16 cellular contexts compared by ENCODE assay signal in genomic region chr12:107369679-107370078, GRCh38.
DNase-seq lines count a peak whose midpoint lies in the region; ATAC-seq and TF ChIP-seq lines count a peak whose summit lies in the region.
"Had no signal": no experiment of that assay in that cellular context is flagged by ENCODE, and none has a peak within 500 bp of the region (broad histone marks: within the 10 kb centered on the region; RNA-seq: fewer than 3 reads in every experiment).

No MANE protein-coding gene starts in this region.

- no peaks in the 10 kb centered on the region for H3K27me3 ChIP-seq in CD4-positive, alpha-beta memory T cell (ENCODE audit: insufficient read depth, low read length)
- H3K27me3 ChIP-seq in H7 (ENCODE audit: control insufficient read depth, insufficient read depth, low read length) (no peaks in the 10 kb centered on the region), uterus (no peaks in the 10 kb centered on the region), MG63 (no peaks in the 10 kb centered on the region)
- H3K27me3 ChIP-seq: thyroid gland had no signal

- H3K27me3 Mint-ChIP-seq in CD4-positive, alpha-beta memory T cell, result no peaks in the 10 kb centered on the region
- H3K27me3 Mint-ChIP-seq in activated T-helper 1 cell treated with anti-CD3 and anti-CD28 coated beads, Interleukin-12 subunit alpha, Interleukin-12 subunit beta, Interleukin-2, Interleukin-4 antibody, amounts not matched to agents 30 ng/mL and 10 ng/mL and 1 ng/mL, durations not matched to agents 14 hours and 24 hours and 36 hours (ENCODE audit: insufficient read depth), result no peaks in the 10 kb centered on the region

- TF ChIP-seq POLR2A in uterus (IDR thresholded peaks at IDR 0.05), result no peak

- H3K36me3 ChIP-seq in CD4-positive, alpha-beta memory T cell (ENCODE audit: insufficient read depth, low read length), result no peaks in the 10 kb centered on the region
- H3K36me3 ChIP-seq in mucosa of descending colon (ENCODE audit: low read depth) (no peaks in the 10 kb centered on the region), H7 (replicated peaks; ENCODE audit: control insufficient read depth, insufficient read depth, low read length) (no peaks in the 10 kb centered on the region), uterus (no peaks in the 10 kb centered on the region), MG63 (no peaks in the 10 kb centered on the region)
- H3K36me3 ChIP-seq: thyroid gland had no signal

- H3K4me3 Mint-ChIP-seq in CD4-positive, alpha-beta memory T cell, result peak overlapping the region; percentile 70 to 86 (median 79)
- H3K4me3 Mint-ChIP-seq in activated T-helper 1 cell treated with anti-CD3 and anti-CD28 coated beads, Interleukin-12 subunit alpha, Interleukin-12 subunit beta, Interleukin-2, Interleukin-4 antibody, amounts not matched to agents 30 ng/mL and 10 ng/mL and 1 ng/mL, durations not matched to agents 14 hours and 24 hours and 36 hours, result peak overlapping the region; percentile 66

- intact Hi-C loops in CD4-positive, alpha-beta memory T cell (cut with micrococcal nuclease), result loop anchor here (2.0 to 10.0 kb wide), 3 partner anchors 17 to 1485 kb away; partner anchors contain the start of genes CRY1 and SSH1
- intact Hi-C loops in activated T-helper 1 cell treated with anti-CD3 and anti-CD28 coated beads, Interleukin-12 subunit alpha, Interleukin-12 subunit beta, Interleukin-2, Interleukin-4 antibody, amounts not matched to agents 30 ng/mL and 10 ng/mL and 1 ng/mL, durations not matched to agents 14 hours and 24 hours and 36 hours (cut with micrococcal nuclease), result loop anchor here (1.0 kb wide), 2 partner anchors 51 to 277 kb away; a partner anchor contains a TSS
- intact Hi-C loops in mucosa of descending colon (cut with DNase I, micrococcal nuclease) (no loop called here), uterus (cut with DNase I; ENCODE audit: low total_unique reads) (no loop called here)

- peak; percentile 36 to 53 (median 49) for DNase-seq in CD4-positive, alpha-beta memory T cell
- peak; percentile 36 for DNase-seq in MV-4-11 (lab: John Stamatoyannopoulos, UW)
- DNase-seq in activated T-helper 1 cell treated with anti-CD3 and anti-CD28 coated beads, Interleukin-12 subunit alpha, Interleukin-12 subunit beta, Interleukin-2, Interleukin-4 antibody, amounts not matched to agents 30 ng/mL and 10 ng/mL and 1 ng/mL, durations not matched to agents 14 hours and 24 hours and 36 hours (ENCODE audit: low spot score), result peak; percentile 62
- no peak for DNase-seq in mucosa of descending colon
- DNase-seq in H7, result no peak
- DNase-seq in anterior cingulate cortex (lab: John Stamatoyannopoulos, UW), result no peak
- no peak for DNase-seq in uterus
- no peak for DNase-seq in MG63
- DNase-seq: cortex of kidney, DMS79, erythroblast, GM23248, NCI-H146, retina, SHP77, thyroid gland had no signal

- no peaks in the 10 kb centered on the region for H3K9me3 ChIP-seq in CD4-positive, alpha-beta memory T cell (ENCODE audit: control insufficient read depth in 1 of 2, low read length in 2 of 2)
- H3K9me3 ChIP-seq in mucosa of descending colon (no peaks in the 10 kb centered on the region), uterus (no peaks in the 10 kb centered on the region), MG63 (no peaks in the 10 kb centered on the region)
- H3K9me3 ChIP-seq: thyroid gland had no signal

- peak overlapping the region in 1 of 2 donors; percentile 5 for H3K4me3 ChIP-seq in CD4-positive, alpha-beta memory T cell (ENCODE audit: low read length in 2 of 2)
- H3K4me3 ChIP-seq in mucosa of descending colon (no peak overlapping the region), H7 (ENCODE audit: insufficient read depth, low read depth, low read length) (no peak overlapping the region), uterus (no peak overlapping the region), MG63 (no peak overlapping the region)
- H3K4me3 ChIP-seq: GM23248, thyroid gland had no signal

- H3K27ac ChIP-seq in CD4-positive, alpha-beta memory T cell (ENCODE audit: low read depth, low read length), result peak overlapping the region; percentile 40
- no peak overlapping the region for H3K27ac ChIP-seq in uterus
- H3K27ac ChIP-seq: GM23248, thyroid gland had no signal

- peaks cover 0 to 1% of the 10 kb centered on the region in 2 donors for H3K36me3 Mint-ChIP-seq in CD4-positive, alpha-beta memory T cell
- peaks cover 4% of the 10 kb centered on the region for H3K36me3 Mint-ChIP-seq in activated T-helper 1 cell treated with anti-CD3 and anti-CD28 coated beads, Interleukin-12 subunit alpha, Interleukin-12 subunit beta, Interleukin-2, Interleukin-4 antibody, amounts not matched to agents 30 ng/mL and 10 ng/mL and 1 ng/mL, durations not matched to agents 14 hours and 24 hours and 36 hours (ENCODE audit: low read depth)

- peaks cover 58 to 85% (median 70%) of the 10 kb centered on the region in 4 donors for H3K4me1 Mint-ChIP-seq in CD4-positive, alpha-beta memory T cell
- H3K4me1 Mint-ChIP-seq in activated T-helper 1 cell treated with anti-CD3 and anti-CD28 coated beads, Interleukin-12 subunit alpha, Interleukin-12 subunit beta, Interleukin-2, Interleukin-4 antibody, amounts not matched to agents 30 ng/mL and 10 ng/mL and 1 ng/mL, durations not matched to agents 14 hours and 24 hours and 36 hours (ENCODE audit: low read depth), result peaks cover 88% of the 10 kb centered on the region

- H3K27ac Mint-ChIP-seq in CD4-positive, alpha-beta memory T cell, result peak overlapping the region; percentile 69 to 94 (median 91)
- H3K27ac Mint-ChIP-seq in activated T-helper 1 cell treated with anti-CD3 and anti-CD28 coated beads, Interleukin-12 subunit alpha, Interleukin-12 subunit beta, Interleukin-2, Interleukin-4 antibody, amounts not matched to agents 30 ng/mL and 10 ng/mL and 1 ng/mL, durations not matched to agents 14 hours and 24 hours and 36 hours, result peak overlapping the region; percentile 86

- peak; percentile 63 for ATAC-seq in mucosa of descending colon

- peaks cover 71% of the 10 kb centered on the region for H3K4me1 ChIP-seq in CD4-positive, alpha-beta memory T cell (ENCODE audit: insufficient read depth, low read length)
- H3K4me1 ChIP-seq in mucosa of descending colon (ENCODE audit: low read depth) (no peaks in the 10 kb centered on the region), uterus (no peaks in the 10 kb centered on the region)

- TF ChIP-seq CTCF in mucosa of descending colon (IDR thresholded peaks at IDR 0.05) (no peak), uterus (IDR thresholded peaks at IDR 0.05) (no peak)

- POLR2A ChIA-PET in CD4-positive, alpha-beta memory T cell (lab: Charles Lee; ENCODE audit: partially characterized antibody), result interaction anchor here (0.6 to 6.6 kb wide), 5 partner anchors 16 to 50 kb away, joined by 3 to 150 read pairs (median 3); a partner anchor contains a TSS

- CTCF ChIA-PET in CD4-positive, alpha-beta memory T cell (lab: Charles Lee; ENCODE audit: partially characterized antibody), result interaction anchor here (0.8 to 1.6 kb wide), 3 partner anchors 29 to 48 kb away, joined by 3 to 10 read pairs (median 3); no protein-coding TSS in a partner anchor

- peaks cover 0 to 2% (median 0%) of the 10 kb centered on the region in 8 donors for H3K9me3 Mint-ChIP-seq in CD4-positive, alpha-beta memory T cell
- no peaks in the 10 kb centered on the region for H3K9me3 Mint-ChIP-seq in activated T-helper 1 cell treated with anti-CD3 and anti-CD28 coated beads, Interleukin-12 subunit alpha, Interleukin-12 subunit beta, Interleukin-2, Interleukin-4 antibody, amounts not matched to agents 30 ng/mL and 10 ng/mL and 1 ng/mL, durations not matched to agents 14 hours and 24 hours and 36 hours

Comparison
In these comparisons a context has a peak if more than half of its experiments do, and no peak if none do; other contexts are left out.
1. DNase-seq: peak in CD4-positive, alpha-beta memory T cell (5 of 5), MV-4-11 (single experiment) and activated T-helper 1 cell treated with anti-CD3 and anti-CD28 coated beads, Interleukin-12 subunit alpha, Interleukin-12 subunit beta, Interleukin-2, Interleukin-4 antibody, amounts not matched to agents 30 ng/mL and 10 ng/mL and 1 ng/mL, durations not matched to agents 14 hours and 24 hours and 36 hours (single experiment); none in mucosa of descending colon (0 of 3), H7 (single experiment), anterior cingulate cortex (0 of 58), uterus (0 of 2) and MG63 (single experiment).
2. intact Hi-C loops: an anchor here in CD4-positive, alpha-beta memory T cell (2.0 to 10.0 kb wide) and activated T-helper 1 cell treated with anti-CD3 and anti-CD28 coated beads, Interleukin-12 subunit alpha, Interleukin-12 subunit beta, Interleukin-2, Interleukin-4 antibody, amounts not matched to agents 30 ng/mL and 10 ng/mL and 1 ng/mL, durations not matched to agents 14 hours and 24 hours and 36 hours (1.0 kb wide); none called in mucosa of descending colon and uterus.